In the genomic region with DNA sequence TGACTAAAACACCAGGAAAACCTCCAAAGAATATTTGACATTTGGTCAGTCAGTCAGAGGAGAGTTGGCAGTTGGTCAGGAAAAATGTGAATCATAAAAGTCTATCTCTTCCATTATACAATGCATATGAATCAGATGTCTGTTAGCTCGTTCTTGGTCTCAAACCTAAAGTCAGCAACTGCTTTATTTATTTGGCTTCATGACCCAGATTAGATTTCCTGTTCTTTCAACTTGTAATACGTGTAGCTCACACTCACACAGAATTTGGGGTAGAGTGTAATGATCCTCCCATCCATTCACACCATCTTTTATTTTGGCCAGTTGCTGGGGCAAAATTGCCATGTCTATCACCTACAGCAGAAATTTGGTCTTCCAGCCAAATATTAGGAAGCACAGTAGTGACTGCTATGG, we compare ENCODE assay signal across 14 cellular contexts.
DNase-seq lines count a peak whose midpoint lies in the region; ATAC-seq and TF ChIP-seq lines count a peak whose summit lies in the region.
"Had no signal": no experiment of that assay in that cellular context is flagged by ENCODE, and none has a peak within 500 bp of the region (broad histone marks: within the 10 kb centered on the region; RNA-seq: fewer than 3 reads in every experiment).

No MANE protein-coding gene starts in this region.

- H3K4me2 ChIP-seq in mammary epithelial cell (ENCODE audit: insufficient read depth, low read depth, low read length): no peak overlapping the region
- H3K4me2 ChIP-seq: KMS-11 had no signal

- H3K4me3 Mint-ChIP-seq in CD4-positive, alpha-beta T cell: no peak overlapping the region
- H3K4me3 Mint-ChIP-seq in CD14-positive monocyte: no peak overlapping the region

- in situ Hi-C loops in mammary epithelial cell (cut with MboI; ENCODE audit: low sequenced_read_pairs in 2 of 2): no loop called here

- H3K9ac ChIP-seq in mammary epithelial cell (ENCODE audit: insufficient read depth, low read length): no peak overlapping the region
- H3K9ac ChIP-seq: KMS-11 had no signal

- peak overlapping the region; percentile 66 for H2AFZ ChIP-seq in mammary epithelial cell (ENCODE audit: low read depth, low read length)

- no peaks in the 10 kb centered on the region for H3K27me3 ChIP-seq in CD4-positive, alpha-beta T cell (ENCODE audit: control insufficient read depth, insufficient read depth, low read length)
- H3K27me3 ChIP-seq in mammary epithelial cell (ENCODE audit: insufficient read depth, low read length): no peaks in the 10 kb centered on the region

- no peak for TF ChIP-seq CTCF in CD4-positive, alpha-beta T cell (IDR thresholded peaks at IDR 0.05)
- TF ChIP-seq CTCF in mammary epithelial cell (conservative IDR thresholded peaks at IDR 0.05 in 1 of 2, IDR thresholded peaks at IDR 0.05 in 1 of 2; ENCODE audit: extremely low read depth in 1 of 2, insufficient read depth in 1 of 2, low read depth in 1 of 2, low read length in 2 of 2) (no peak), CD14-positive monocyte (IDR thresholded peaks at IDR 0.05) (no peak)

- dilution Hi-C loops in mammary epithelial cell (cut with HindIII; ENCODE audit: low sequenced_read_pairs): no loop called here

- H3K27ac ChIP-seq in CD4-positive, alpha-beta T cell (ENCODE audit: low read depth, low read length): no peak overlapping the region
- no peak overlapping the region for H3K27ac ChIP-seq in mammary epithelial cell (ENCODE audit: insufficient read depth, low read depth, low read length)
- H3K27ac ChIP-seq: KMS-11 had no signal

- CTCF ChIA-PET in CD4-positive, alpha-beta T cell (lab: Charles Lee): no interaction called here
- CTCF ChIA-PET in mammary epithelial cell (lab: Charles Lee; ENCODE audit: low non-redundant PET): no interaction called here

- no peak overlapping the region for H3K27ac Mint-ChIP-seq in CD4-positive, alpha-beta T cell
- no peak overlapping the region for H3K27ac Mint-ChIP-seq in CD14-positive monocyte

- H3K4me1 ChIP-seq in mammary epithelial cell (ENCODE audit: insufficient read depth, low read length): peaks cover 6% of the 10 kb centered on the region

- H3K4me1 Mint-ChIP-seq in CD4-positive, alpha-beta T cell (ENCODE audit: low read depth): peaks cover 16% of the 10 kb centered on the region
- no peaks in the 10 kb centered on the region for H3K4me1 Mint-ChIP-seq in CD14-positive monocyte

- H3K36me3 Mint-ChIP-seq in CD4-positive, alpha-beta T cell (ENCODE audit: low read depth): no peaks in the 10 kb centered on the region
- H3K36me3 Mint-ChIP-seq in CD14-positive monocyte: no peaks in the 10 kb centered on the region

- no peaks in the 10 kb centered on the region for H4K20me1 ChIP-seq in mammary epithelial cell (ENCODE audit: insufficient read depth, low read length)

- no peak for DNase-seq in CD4-positive, alpha-beta T cell
- peak; percentile 84 for DNase-seq in LHCN-M2 (ENCODE audit: low read depth)
- DNase-seq in mammary epithelial cell: peak; percentile 70
- DNase-seq in iris pigment epithelial cell (ENCODE audit: low read depth): peak; percentile 93
- DNase-seq in activated effector memory CD4-positive, alpha-beta T cell treated with Interleukin-2 at 50 U/mL for 16 hours: no peak
- DNase-seq in CD14-positive monocyte (ENCODE audit: low spot score): no peak
- no peak for DNase-seq in NCI-H1694 (lab: John Stamatoyannopoulos, UW)
- DNase-seq: activated CD4-positive, CD25-positive, alpha-beta regulatory T cell treated with anti-CD3 and anti-CD28 coated beads, Interleukin-2, amount 50 U/mL, for 72 hours; mucosa of descending colon; NCI-H2171 treated with DMSO at 0.1 percent for 48 hours had no signal

- no peaks in the 10 kb centered on the region for H3K79me2 ChIP-seq in mammary epithelial cell (ENCODE audit: insufficient read depth, low read length)

- no peaks in the 10 kb centered on the region for H3K9me3 ChIP-seq in CD4-positive, alpha-beta T cell (ENCODE audit: control insufficient read depth, low read length)
- H3K9me3 ChIP-seq in mammary epithelial cell (replicated peaks; ENCODE audit: insufficient read depth, low read length): peaks cover 2% of the 10 kb centered on the region
- H3K9me3 ChIP-seq: mucosa of descending colon had no signal

- POLR2A ChIA-PET in CD4-positive, alpha-beta T cell (lab: Charles Lee): interaction anchor here (0.7 kb wide), 1 partner anchor 42 kb away, joined by 5 read pairs; no protein-coding TSS in a partner anchor

- ATAC-seq in CD4-positive, alpha-beta T cell (ENCODE audit: poor library complexity): peak; percentile 46
- ATAC-seq in HG03097 (IDR thresholded peaks at IDR 0.05; ENCODE audit: low FRiP score, unreplicated experiment): no peak
- ATAC-seq: mucosa of descending colon, Right ventricle myocardium inferior, sciatic nerve had no signal

- no peaks in the 10 kb centered on the region for H3K27me3 Mint-ChIP-seq in CD4-positive, alpha-beta T cell
- no peaks in the 10 kb centered on the region for H3K27me3 Mint-ChIP-seq in CD14-positive monocyte (ENCODE audit: low read depth in 3 of 3)

- intact Hi-C loops in CD4-positive, alpha-beta T cell (cut with DNase I, micrococcal nuclease): no loop called here
- intact Hi-C loops in mammary epithelial cell (cut with micrococcal nuclease): no loop called here
- intact Hi-C loops in CD14-positive monocyte (cut with micrococcal nuclease): no loop called here

- WGBS in mammary epithelial cell (ENCODE audit: low coverage, missing lambda C conversion rate): 0% methylated on average over 2 of the region's 2 CpGs

- H3K4me3 ChIP-seq in mammary epithelial cell (replicated peaks in 1 of 3; ENCODE audit: insufficient read depth in 1 of 3, low read depth in 2 of 3, low read length in 3 of 3): no peak overlapping the region
- H3K4me3 ChIP-seq: mucosa of descending colon had no signal

- BruUV-seq in mammary epithelial cell (replicated peaks; lab: Mats Ljungman, UMichigan): no TSS peak

- peaks cover 3% of the 10 kb centered on the region for H3K9me3 Mint-ChIP-seq in CD4-positive, alpha-beta T cell
- peaks cover 0 to 5% (median 3%) of the 10 kb centered on the region in 7 donors for H3K9me3 Mint-ChIP-seq in CD14-positive monocyte

- H3K36me3 ChIP-seq in mammary epithelial cell (ENCODE audit: insufficient read depth, low read length): no peaks in the 10 kb centered on the region

Comparison
In these comparisons a context has a peak if more than half of its experiments do, and no peak if none do; other contexts are left out.
1. DNase-seq: peak in LHCN-M2 (single experiment), mammary epithelial cell (single experiment) and iris pigment epithelial cell (single experiment); none in CD4-positive, alpha-beta T cell (0 of 10), activated effector memory CD4-positive, alpha-beta T cell treated with Interleukin-2 at 50 U/mL for 16 hours (single experiment), CD14-positive monocyte (single experiment) and NCI-H1694 (single experiment).